In genomic region chr6:45548657-45549515, GRCh38 we compare ENCODE assay signal across 10 cellular contexts.
DNase-seq lines count a peak whose midpoint lies in the region; ATAC-seq and TF ChIP-seq lines count a peak whose summit lies in the region.
"Had no signal": no experiment of that assay in that cellular context is flagged by ENCODE, and none has a peak within 500 bp of the region (broad histone marks: within the 10 kb centered on the region; RNA-seq: fewer than 3 reads in every experiment).

No MANE protein-coding gene starts in this region.

- H3K4me1 ChIP-seq in aorta (ENCODE audit: control insufficient read depth in 1 of 2, insufficient read depth in 2 of 2, low read length in 2 of 2), result no peaks in the 10 kb centered on the region

- no peaks in the 10 kb centered on the region for H3K36me3 Mint-ChIP-seq in progenitor cell of endocrine pancreas (ENCODE audit: insufficient read depth)

- no peak overlapping the region for H3K4me3 Mint-ChIP-seq in progenitor cell of endocrine pancreas (ENCODE audit: low read depth)
- H3K4me3 Mint-ChIP-seq: dendritic cell treated with granulocyte-macrophage colony-stimulating factor and Interleukin-4, amounts not matched to agents 40 ng/mL and 50 ng/mL, for 4 days had no signal

- no peaks in the 10 kb centered on the region for H3K9me3 ChIP-seq in aorta (ENCODE audit: control insufficient read depth, low read length)

- H3K4me3 ChIP-seq in aorta (ENCODE audit: low read length in 2 of 2), result no peak overlapping the region

- peak; percentile 97 for ATAC-seq in GM18861 (IDR thresholded peaks at IDR 0.05; ENCODE audit: unreplicated experiment)
- peak; percentile 95 for ATAC-seq in GM21576 (IDR thresholded peaks at IDR 0.05; ENCODE audit: unreplicated experiment)
- peak; percentile 97 for ATAC-seq in HG03439 (IDR thresholded peaks at IDR 0.05; ENCODE audit: unreplicated experiment)
- ATAC-seq in aorta (ENCODE audit: low FRiP score), result no peak

- H3K9me3 Mint-ChIP-seq in progenitor cell of endocrine pancreas (ENCODE audit: low read depth), result no peaks in the 10 kb centered on the region
- H3K9me3 Mint-ChIP-seq: dendritic cell treated with granulocyte-macrophage colony-stimulating factor and Interleukin-4, amounts not matched to agents 40 ng/mL and 50 ng/mL, for 4 days had no signal

- H3K27ac ChIP-seq in aorta (ENCODE audit: low read depth in 1 of 2, low read length in 2 of 2), result no peak overlapping the region

- peaks cover 1% of the 10 kb centered on the region for H3K4me1 Mint-ChIP-seq in progenitor cell of endocrine pancreas (ENCODE audit: low read depth)

- H3K27me3 Mint-ChIP-seq in progenitor cell of endocrine pancreas, result no peaks in the 10 kb centered on the region
- H3K27me3 Mint-ChIP-seq: dendritic cell treated with granulocyte-macrophage colony-stimulating factor and Interleukin-4, amounts not matched to agents 40 ng/mL and 50 ng/mL, for 4 days had no signal

- peaks cover 0 to 2% of the 10 kb centered on the region in 2 donors for H3K27me3 ChIP-seq in aorta (ENCODE audit: control insufficient read depth in 1 of 2, insufficient read depth in 2 of 2, low read length in 1 of 2)

- 77 to 81% methylated on average over 7 of the region's 7 CpGs for WGBS in aorta, 2 donors

- H3K36me3 ChIP-seq in aorta (ENCODE audit: control insufficient read depth in 1 of 2, insufficient read depth in 2 of 2, low read length in 1 of 2), result no peaks in the 10 kb centered on the region

- no peak for TF ChIP-seq CTCF in progenitor cell of endocrine pancreas (IDR thresholded peaks at IDR 0.05; ENCODE audit: unreplicated experiment)

- DNase-seq in glomerular visceral epithelial cell (ENCODE audit: extremely low spot score), result peak; percentile 38
- no peak for DNase-seq in aorta
- no peak for DNase-seq in progenitor cell of endocrine pancreas (ENCODE audit: low spot score, unreplicated experiment)
- no peak for DNase-seq in SIG-M5 (lab: John Stamatoyannopoulos, UW)
- DNase-seq in central memory CD4-positive, alpha-beta T cell, result no peak
- DNase-seq: NCI-H1105 treated with DMSO at 0.1 percent for 48 hours had no signal

- H3K27ac Mint-ChIP-seq in progenitor cell of endocrine pancreas, result no peak overlapping the region
- H3K27ac Mint-ChIP-seq: dendritic cell treated with granulocyte-macrophage colony-stimulating factor and Interleukin-4, amounts not matched to agents 40 ng/mL and 50 ng/mL, for 4 days had no signal

- intact Hi-C loops in aorta (cut with DNase I), result no loop called here
